8 cellular contexts compared by ENCODE assay signal in genomic region chr1:228379165-228379460, GRCh38. TPM values are rescaled to one million over a fixed set of nuclear protein-coding genes. Genes with fewer than 3 reads are reported as not detected.
DNase-seq lines count a peak whose midpoint lies in the region; ATAC-seq, FAIRE-seq and TF ChIP-seq lines count a peak whose summit lies in the region.

No MANE protein-coding gene starts in this region.

- H4K8ac ChIP-seq in H1 (ENCODE audit: extremely low read depth, insufficient read depth, low read length) = 0 out of 2 replicates have a peak overlapping the region, but pooled peaks have one; percentile 36

- H3K27me3 ChIP-seq in H1 (replicated peaks in 1 of 4; ENCODE audit: control insufficient read depth in 3 of 4, extremely low read depth in 1 of 4, insufficient read depth in 3 of 4, low read length in 3 of 4) = peaks cover 2 to 26% (median 16%) of the 10 kb centered on the region in 4 experiments; a peak in 6 of 7 replicates

- no peak for TF ChIP-seq POLR2A in H1 (IDR thresholded peaks at IDR 0.05; ENCODE audit: control extremely low read depth in 1 of 2, low read depth in 2 of 2, low read length in 2 of 2)

- H3K36me3 ChIP-seq in H1 (ENCODE audit: control insufficient read depth in 2 of 4, insufficient read depth in 4 of 4, low read length in 3 of 4) = no peaks in the 10 kb centered on the region

- no peak overlapping the region for H2BK5ac ChIP-seq in H1 (ENCODE audit: low read depth, low read length)

- H4K91ac ChIP-seq in H1 (replicated peaks; ENCODE audit: insufficient read length, low read length) = no peak overlapping the region

- POLR2A ChIA-PET in H1 (lab: Charles Lee; ENCODE audit: partially characterized antibody) = interaction anchor here (1.1 to 1.7 kb wide), 4 partner anchors 14 to 113 kb away, joined by 3 to 12 read pairs (median 6); a partner anchor contains a TSS

- no peak overlapping the region; the same call in 1 of the 2 replicates for H2AFZ ChIP-seq in H1 (ENCODE audit: low read length)

- peaks cover 13 to 43% (median 41%) of the 10 kb centered on the region in 3 donors for H3K27me3 Mint-ChIP-seq in naive B cell

- peaks cover 0 to 10% (median 5%) of the 10 kb centered on the region in 4 experiments; a peak in 5 of 7 replicates for H3K4me1 ChIP-seq in H1 (replicated peaks in 1 of 4; ENCODE audit: control insufficient read depth in 3 of 4, insufficient read depth in 4 of 4, low read length in 3 of 4)

- H4K20me1 ChIP-seq in H1 (replicated peaks in 1 of 2; ENCODE audit: control insufficient read depth in 1 of 2, insufficient read depth in 2 of 2, low read length in 2 of 2) = peaks cover 4 to 6% of the 10 kb centered on the region in 2 experiments

- peak overlapping the region in 7 of 8 donors; percentile 78 to 89 (median 83) for H3K4me3 Mint-ChIP-seq in naive B cell

- H3K27ac Mint-ChIP-seq in naive B cell = peak overlapping the region in 1 of 6 donors; percentile 96

- CTCF ChIA-PET in H1 (lab: Charles Lee; ENCODE audit: partially characterized antibody) = interaction anchor here (0.8 to 1.7 kb wide), 11 partner anchors 11 to 375 kb away, joined by 3 to 10 read pairs (median 4); no protein-coding TSS in a partner anchor

- peaks cover 8% of the 10 kb centered on the region; the same call in 1 of the 2 replicates for H3K23me2 ChIP-seq in H1 (ENCODE audit: low read depth, low read length)

- H3K9me3 Mint-ChIP-seq in naive B cell = no peaks in the 10 kb centered on the region

- no peak overlapping the region for H3K56ac ChIP-seq in H1 (replicated peaks; ENCODE audit: insufficient read length, low read depth, low read length)

- no peak overlapping the region for H2BK12ac ChIP-seq in H1 (ENCODE audit: low read depth, low read length)

- no peak overlapping the region for H3K27ac ChIP-seq in H1 (ENCODE audit: low read depth, low read length)

- H3K9ac ChIP-seq in H1 (replicated peaks in 1 of 4; ENCODE audit: extremely low read depth in 1 of 4, low read depth in 3 of 4, low read length in 3 of 4) = no peak overlapping the region

- no peak overlapping the region for H4K5ac ChIP-seq in H1 (ENCODE audit: insufficient read length, low read depth, low read length)

- no peak overlapping the region for H2BK120ac ChIP-seq in H1 (replicated peaks; ENCODE audit: low read depth, low read length)

- H3K4me2 ChIP-seq in H1 (ENCODE audit: insufficient read depth in 1 of 2, low read depth in 2 of 2, low read length in 2 of 2) = peak overlapping the region; percentile 51 to 89

- no peak for FAIRE-seq in H1 (lab: Jason Lieb, UNC)

- no peak for TF ChIP-seq RAD21 in H1 (IDR thresholded peaks at IDR 0.05 in 1 of 2, conservative IDR thresholded peaks at IDR 0.05 in 1 of 2; ENCODE audit: low read depth in 2 of 2, low read length in 2 of 2)

- H3K4me1 Mint-ChIP-seq in naive B cell = peaks cover 7 to 15% (median 8%) of the 10 kb centered on the region in 3 donors

- TF ChIP-seq CTCF in H1 (IDR thresholded peaks at IDR 0.05; ENCODE audit: control extremely low read depth in 1 of 3, insufficient read depth in 1 of 3, low read depth in 1 of 3, low read length in 3 of 3) = no peak

- no peaks in the 10 kb centered on the region for H3K79me1 ChIP-seq in H1 (ENCODE audit: low read depth, low read length)

- H3K23ac ChIP-seq in H1 (ENCODE audit: insufficient read length) = no peak overlapping the region

- DNase-seq in COR-L47 (lab: John Stamatoyannopoulos, UW) (peak; percentile 25), NCI-H2227 (lab: John Stamatoyannopoulos, UW; ENCODE audit: unreplicated experiment) (peak; percentile 43), H1 (ENCODE audit: low read depth in 1 of 2, low spot score in 2 of 2) (no peak), naive B cell (no peak), NCI-H1694 treated with DMSO at 0.1 percent for 48 hours (lab: John Stamatoyannopoulos, UW) (no peak)
- no peak for DNase-seq in activated effector memory CD4-positive, alpha-beta T cell treated with Interleukin-2 at 50 U/mL for 16 hours

- H2BK15ac ChIP-seq in H1 (ENCODE audit: low read length) = no peak overlapping the region

- H3K14ac ChIP-seq in H1 (ENCODE audit: insufficient read length) = no peak overlapping the region

- H3K18ac ChIP-seq in H1 (ENCODE audit: extremely low read depth, low read length) = no peak overlapping the region

- 8% methylated on average over 21 of the region's 22 CpGs; no CpG with 5 or more reads in 1 of the 2 experiments for WGBS in H1 (ENCODE audit: extremely low coverage in 1 of 2, insufficient coverage in 1 of 2, insufficient read length in 1 of 2, insufficient replicate concordance in 2 of 2, low coverage in 1 of 2, low lambda C conversion rate in 2 of 2, missing lambda C conversion rate in 1 of 2), 2 experiments

- no peak overlapping the region for H3K4ac ChIP-seq in H1 (replicated peaks; ENCODE audit: insufficient read length, low read depth, low read length)

- H3K4me3 ChIP-seq in H1 (ENCODE audit: extremely low read depth in 1 of 4, insufficient read depth in 2 of 4, low read depth in 3 of 4, low read length in 4 of 4) = peak overlapping the region; percentile 53 to 74 (median 71)

- no peak overlapping the region for H2BK20ac ChIP-seq in H1 (ENCODE audit: low read length)

- no peak for ATAC-seq in naive B cell (ENCODE audit: low read depth in 2 of 2)
- no peak for ATAC-seq in GM18873 (IDR thresholded peaks at IDR 0.05; ENCODE audit: low FRiP score, unreplicated experiment)
- ATAC-seq in HG03139 (IDR thresholded peaks at IDR 0.05; ENCODE audit: unreplicated experiment) = no peak

- H2AK5ac ChIP-seq in H1 (ENCODE audit: low read depth, low read length) = no peak overlapping the region

- no peaks in the 10 kb centered on the region for H3K79me2 ChIP-seq in H1 (ENCODE audit: control insufficient read depth in 1 of 2, insufficient read depth in 2 of 2, low read length in 2 of 2)

- H3K36me3 Mint-ChIP-seq in naive B cell = no peaks in the 10 kb centered on the region

- no peaks in the 10 kb centered on the region for H3K9me3 ChIP-seq in H1 (ENCODE audit: insufficient read depth in 2 of 2, low read depth in 1 of 2, low read length in 1 of 2)

- no peak for TF ChIP-seq EP300 in H1 (IDR thresholded peaks at IDR 0.05; ENCODE audit: borderline replicate concordance in 1 of 2, low read depth in 2 of 2, low read length in 2 of 2)

TF ChIP-seq in H1, 55 proteins besides CTCF, POLR2A, EP300 and RAD21:
- TF ChIP-seq MAX (IDR thresholded peaks at IDR 0.05) = 0 out of 2 replicates have a peak, but pooled peaks have one; percentile 23
- TF ChIP-seq BRCA1 (IDR thresholded peaks at IDR 0.05; ENCODE audit: low read depth, low read length) = no peak

RNA-seq across cellular contexts. Expression of gene TRIM11, which starts 27.5 kb away (rescaled TPM):
- total RNA-seq in H1 (2021; fragmentation: NEBNext Ultra II Directional; extraction: Animal tissue kit (Norgen Biotek cat#: 25700)) = 31.3 and 32.1 TPM in 2 replicates
- 11.1 and 19.6 TPM in 2 replicates for polyA plus RNA-seq in H1 (2011; rRNA removed)
- polyA plus RNA-seq in H1 (2011; cell fraction: cytosol; rRNA removed) = 15.2 TPM
- polyA plus RNA-seq in H1 (2011; cell fraction: nucleus; rRNA removed) = 41.2 TPM
- 20.6 to 26.0 TPM (median 22.5 TPM) in 4 replicates for polyA plus RNA-seq in H1 (2012, experiment 1 of 2)
- 18.9 TPM for polyA plus RNA-seq in H1 (2012, experiment 2 of 2)
- 15.4 TPM for polyA plus RNA-seq in H1 (2013, experiment 1 of 2)
- 15.5 TPM for polyA plus RNA-seq in H1 (2013, experiment 2 of 2)
- polyA minus RNA-seq in H1 (2011; rRNA and poly(A)+ RNA removed) = 18.6 and 18.8 TPM in 2 replicates
- polyA minus RNA-seq in H1 (2011; cell fraction: cytosol; rRNA and poly(A)+ RNA removed) = 17.7 TPM
- 32.8 TPM for polyA minus RNA-seq in H1 (2011; cell fraction: nucleus; rRNA and poly(A)+ RNA removed)
- polyA plus RNA-seq in naive B cell (ENCODE audit: low read depth in 6 of 6) = 10 to 100 TPM in 4 of 6 donors, 1 to 10 TPM in 1, not detected in 1; 8.3 to 20.8 (median 16.4) TPM

RNA-seq across cellular contexts. Expression of gene TRIM17, which starts 37.5 kb away (rescaled TPM):
- 2.2 and 2.3 TPM in 2 replicates for total RNA-seq in H1 (2021; fragmentation: NEBNext Ultra II Directional; extraction: Animal tissue kit (Norgen Biotek cat#: 25700))
- polyA plus RNA-seq in H1 (2011; rRNA removed) (1.0 and 1.1 TPM in 2 replicates), naive B cell (ENCODE audit: low read depth in 6 of 6) (under 1 TPM in 4 of 6 donors, not detected in 2; 0.24 to 0.27 (median 0.26) TPM)
- polyA plus RNA-seq in H1 (2011; cell fraction: cytosol; rRNA removed) = 1.0 TPM
- polyA plus RNA-seq in H1 (2011; cell fraction: nucleus; rRNA removed) = 5.9 TPM
- 1.3 to 2.3 TPM (median 1.9 TPM) in 4 replicates for polyA plus RNA-seq in H1 (2012, experiment 1 of 2)
- 0.63 TPM for polyA plus RNA-seq in H1 (2012, experiment 2 of 2)
- 0.97 TPM for polyA plus RNA-seq in H1 (2013, experiment 1 of 2)
- polyA plus RNA-seq in H1 (2013, experiment 2 of 2) = 0.75 TPM
- 1.00 and 1.5 TPM in 2 replicates for polyA minus RNA-seq in H1 (2011; rRNA and poly(A)+ RNA removed)
- polyA minus RNA-seq in H1 (2011; cell fraction: cytosol; rRNA and poly(A)+ RNA removed) = not detected
- polyA minus RNA-seq in H1 (2011; cell fraction: nucleus; rRNA and poly(A)+ RNA removed) = 3.3 TPM

Comparison
In these comparisons a context has a peak if more than half of its experiments do, and no peak if none do; other contexts are left out.
1. DNase-seq: peak in COR-L47 (single experiment) and NCI-H2227 (single experiment); none in H1 (0 of 2), naive B cell (single experiment), NCI-H1694 treated with DMSO at 0.1 percent for 48 hours (single experiment) and activated effector memory CD4-positive, alpha-beta T cell treated with Interleukin-2 at 50 U/mL for 16 hours (single experiment).